ENCODE assay signal across 1 cellular context in genomic region chr14:55037995-55038394, GRCh38.
A peak's percentile ranks its signal among the peaks of the same experiment; 100 is the strongest.
TF ChIP-seq lines count a peak whose summit lies in the region.

No MANE protein-coding gene starts in this region.

TF ChIP-seq in GM12878, 131 proteins besides CTCF, POLR2A, EP300 and RAD21:
- TF ChIP-seq KLF5 (IDR thresholded peaks at IDR 0.05; ENCODE audit: partially characterized antibody) (peak; percentile 37), RELB (IDR thresholded peaks at IDR 0.05; ENCODE audit: low read depth) (0 out of 2 replicates have a peak, but pooled peaks have one; percentile 23), MEF2B (IDR thresholded peaks at IDR 0.05; ENCODE audit: partially characterized antibody, poor library complexity, severe bottlenecking) (peak; percentile 75), MTA2 (IDR thresholded peaks at IDR 0.05; ENCODE audit: low read depth) (peak; percentile 72)
